9 cellular contexts compared by ENCODE assay signal in genomic region chr10:110502072-110502845, GRCh38. TPM values are rescaled to one million over a fixed set of nuclear protein-coding genes. Genes with fewer than 3 reads are reported as not detected.
A peak's percentile ranks its signal among the peaks of the same experiment; 100 is the strongest.
DNase-seq lines count a peak whose midpoint lies in the region; ATAC-seq and TF ChIP-seq lines count a peak whose summit lies in the region.
"Had no signal": no experiment of that assay in that cellular context is flagged by ENCODE, and none has a peak within 500 bp of the region (broad histone marks: within the 10 kb centered on the region; RNA-seq: fewer than 3 reads in every experiment).

No MANE protein-coding gene starts in this region.

- H3K27me3 Mint-ChIP-seq in natural killer cell (ENCODE audit: low read depth in 2 of 2): no peaks in the 10 kb centered on the region

- no peaks in the 10 kb centered on the region for H3K9me3 Mint-ChIP-seq in natural killer cell

- ATAC-seq in HG03135 (IDR thresholded peaks at IDR 0.05; ENCODE audit: unreplicated experiment): peak; percentile 16
- no peak for ATAC-seq in natural killer cell

- DNase-seq in brain microvascular endothelial cell (no peak), natural killer cell (no peak), NCI-H2107 treated with DMSO at 0.1 percent for 48 hours (lab: John Stamatoyannopoulos, UW; ENCODE audit: unreplicated experiment) (no peak), nucleus accumbens (lab: John Stamatoyannopoulos, UW) (no peak), NCI-H1105 treated with DMSO at 0.1 percent for 48 hours (lab: John Stamatoyannopoulos, UW) (no peak), dedifferentiated amniotic fluid mesenchymal stem cell (ENCODE audit: extremely low spot score) (no peak)
- DNase-seq: foreskin melanocyte had no signal

- H3K9me2 ChIP-seq in DOHH2 (replicated peaks; ENCODE audit: control insufficient read depth, low read length): no peaks in the 10 kb centered on the region

- peaks cover 75 to 81% of the 10 kb centered on the region in 2 donors for H3K4me1 Mint-ChIP-seq in natural killer cell

- H3F3A ChIP-seq in DOHH2 (ENCODE audit: control insufficient read depth, insufficient read depth): peaks cover 7% of the 10 kb centered on the region

- H4K20me1 ChIP-seq in DOHH2 (ENCODE audit: control insufficient read depth, insufficient read depth, low read depth, low read length): no peaks in the 10 kb centered on the region

- H3K36me3 ChIP-seq in DOHH2 (ENCODE audit: control insufficient read depth, low read length) (no peaks in the 10 kb centered on the region), brain microvascular endothelial cell (replicated peaks) (peaks cover 43% of the 10 kb centered on the region)

- no peak for TF ChIP-seq CTCF in DOHH2 (IDR thresholded peaks at IDR 0.05; ENCODE audit: low read depth, low read length, poor library complexity, severe bottlenecking)
- no peak for TF ChIP-seq CTCF in brain microvascular endothelial cell (IDR thresholded peaks at IDR 0.05; ENCODE audit: low read depth, low read length, missing control alignments)
- TF ChIP-seq CTCF in natural killer cell (IDR thresholded peaks at IDR 0.05): no peak

- peak overlapping the region; percentile 96 for H3K27ac Mint-ChIP-seq in natural killer cell

- peaks cover 53% of the 10 kb centered on the region for H3K27me3 ChIP-seq in DOHH2 (ENCODE audit: control insufficient read depth, low read length)
- H3K27me3 ChIP-seq in brain microvascular endothelial cell (replicated peaks): no peaks in the 10 kb centered on the region

- H3K4me1 ChIP-seq in DOHH2 (ENCODE audit: control insufficient read depth, low read length): peaks cover 46% of the 10 kb centered on the region

- in situ Hi-C loops in brain microvascular endothelial cell (cut with HindIII; ENCODE audit: low pct_ligation_motif_present, low sequenced_read_pairs): no loop called here

- intact Hi-C loops in natural killer cell (cut with micrococcal nuclease): no loop called here

- H3K4me2 ChIP-seq in DOHH2 (ENCODE audit: low read length): peak overlapping the region; percentile 56

- no peaks in the 10 kb centered on the region for H3K36me3 Mint-ChIP-seq in natural killer cell

- H3K4me3 ChIP-seq in DOHH2 (ENCODE audit: low read length): no peak overlapping the region
- H3K4me3 ChIP-seq in brain microvascular endothelial cell (ENCODE audit: low read depth, low read length): peak overlapping the region; percentile 1

- no peak overlapping the region for H3K27ac ChIP-seq in DOHH2 (ENCODE audit: low read depth, low read length)
- no peak overlapping the region for H3K27ac ChIP-seq in brain microvascular endothelial cell

- H3K79me2 ChIP-seq in DOHH2 (ENCODE audit: control insufficient read depth, low read length): no peaks in the 10 kb centered on the region

- H3K4me3 Mint-ChIP-seq in natural killer cell: peak overlapping the region; percentile 76

- no peaks in the 10 kb centered on the region for H3K9me3 ChIP-seq in DOHH2 (ENCODE audit: control insufficient read depth, insufficient read depth, low read length)

RNA-seq across cellular contexts. Expression of gene DUSP5, which starts 4.6 kb away (rescaled TPM):
- 10 to 100 TPM; 56.3 to 98.9 (median 69.6) TPM for total RNA-seq in natural killer cell
